In the genomic region with DNA sequence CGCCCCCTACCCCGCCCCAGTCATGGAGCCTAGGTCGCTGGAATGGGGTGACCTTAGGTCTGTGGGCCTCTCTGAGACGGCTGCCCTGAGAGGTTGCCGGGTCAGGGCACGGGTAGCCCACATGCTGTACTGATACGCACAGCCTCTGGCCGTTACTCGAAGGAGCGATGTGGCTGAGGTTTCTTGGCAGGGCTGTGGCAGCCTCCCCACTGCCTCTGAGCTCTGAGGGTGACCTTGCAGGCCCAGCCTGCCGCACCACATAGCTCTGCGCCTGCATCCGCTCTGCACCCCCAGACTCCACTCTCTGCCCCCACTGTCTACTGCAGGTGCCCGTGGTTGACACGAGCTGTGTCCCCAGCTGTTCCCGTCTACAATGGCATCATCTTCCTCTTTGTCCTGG, we compare ENCODE assay signal across 1 cellular context.
TF ChIP-seq lines count a peak whose summit lies in the region.

No MANE protein-coding gene starts in this region.

TF ChIP-seq in K562, 482 proteins besides CTCF, POLR2A, EP300 and RAD21:
- TF ChIP-seq ZNF140 (CRISPR knock-in tag; IDR thresholded peaks at IDR 0.05) = no peak
- TF ChIP-seq HDAC6 (IDR thresholded peaks at IDR 0.05; ENCODE audit: low read depth, low read length) = 0 out of 2 replicates have a peak, but pooled peaks have one; percentile 65
- TF ChIP-seq, protein P1, sequence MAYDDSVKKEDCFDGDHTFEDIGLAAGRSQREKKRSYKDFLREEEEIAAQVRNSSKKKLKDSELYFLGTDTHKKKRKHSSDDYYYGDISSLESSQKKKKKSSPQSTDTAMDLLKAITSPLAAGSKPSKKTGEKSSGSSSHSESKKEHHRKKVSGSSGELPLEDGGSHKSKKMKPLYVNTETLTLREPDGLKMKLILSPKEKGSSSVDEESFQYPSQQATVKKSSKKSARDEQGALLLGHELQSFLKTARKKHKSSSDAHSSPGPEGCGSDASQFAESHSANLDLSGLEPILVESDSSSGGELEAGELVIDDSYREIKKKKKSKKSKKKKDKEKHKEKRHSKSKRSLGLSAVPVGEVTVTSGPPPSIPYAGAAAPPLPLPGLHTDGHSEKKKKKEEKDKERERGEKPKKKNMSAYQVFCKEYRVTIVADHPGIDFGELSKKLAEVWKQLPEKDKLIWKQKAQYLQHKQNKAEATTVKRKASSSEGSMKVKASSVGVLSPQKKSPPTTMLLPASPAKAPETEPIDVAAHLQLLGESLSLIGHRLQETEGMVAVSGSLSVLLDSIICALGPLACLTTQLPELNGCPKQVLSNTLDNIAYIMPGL (CRISPR knock-in tag; IDR thresholded peaks at IDR 0.05) = peak; percentile 36; the same call in 1 of the 2 replicates
- no peak for TF ChIP-seq POLR2AphosphoS2 (IDR thresholded peaks at IDR 0.05; ENCODE audit: low read length)
- no peak for TF ChIP-seq U2AF1 (optimal IDR thresholded peaks at IDR 0.05; ENCODE audit: low read depth, low read length)
- no peak for TF ChIP-seq CREBBP (IDR thresholded peaks at IDR 0.05; ENCODE audit: low read depth, low read length)
- TF ChIP-seq, protein P2, sequence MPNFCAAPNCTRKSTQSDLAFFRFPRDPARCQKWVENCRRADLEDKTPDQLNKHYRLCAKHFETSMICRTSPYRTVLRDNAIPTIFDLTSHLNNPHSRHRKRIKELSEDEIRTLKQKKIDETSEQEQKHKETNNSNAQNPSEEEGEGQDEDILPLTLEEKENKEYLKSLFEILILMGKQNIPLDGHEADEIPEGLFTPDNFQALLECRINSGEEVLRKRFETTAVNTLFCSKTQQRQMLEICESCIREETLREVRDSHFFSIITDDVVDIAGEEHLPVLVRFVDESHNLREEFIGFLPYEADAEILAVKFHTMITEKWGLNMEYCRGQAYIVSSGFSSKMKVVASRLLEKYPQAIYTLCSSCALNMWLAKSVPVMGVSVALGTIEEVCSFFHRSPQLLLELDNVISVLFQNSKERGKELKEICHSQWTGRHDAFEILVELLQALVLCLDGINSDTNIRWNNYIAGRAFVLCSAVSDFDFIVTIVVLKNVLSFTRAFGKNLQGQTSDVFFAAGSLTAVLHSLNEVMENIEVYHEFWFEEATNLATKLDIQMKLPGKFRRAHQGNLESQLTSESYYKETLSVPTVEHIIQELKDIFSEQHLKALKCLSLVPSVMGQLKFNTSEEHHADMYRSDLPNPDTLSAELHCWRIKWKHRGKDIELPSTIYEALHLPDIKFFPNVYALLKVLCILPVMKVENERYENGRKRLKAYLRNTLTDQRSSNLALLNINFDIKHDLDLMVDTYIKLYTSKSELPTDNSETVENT (CRISPR knock-in tag; IDR thresholded peaks at IDR 0.05) = peak; percentile 83; the same call in 1 of the 2 replicates
